ENCODE assay signal across 21 cellular contexts in the genomic region with DNA sequence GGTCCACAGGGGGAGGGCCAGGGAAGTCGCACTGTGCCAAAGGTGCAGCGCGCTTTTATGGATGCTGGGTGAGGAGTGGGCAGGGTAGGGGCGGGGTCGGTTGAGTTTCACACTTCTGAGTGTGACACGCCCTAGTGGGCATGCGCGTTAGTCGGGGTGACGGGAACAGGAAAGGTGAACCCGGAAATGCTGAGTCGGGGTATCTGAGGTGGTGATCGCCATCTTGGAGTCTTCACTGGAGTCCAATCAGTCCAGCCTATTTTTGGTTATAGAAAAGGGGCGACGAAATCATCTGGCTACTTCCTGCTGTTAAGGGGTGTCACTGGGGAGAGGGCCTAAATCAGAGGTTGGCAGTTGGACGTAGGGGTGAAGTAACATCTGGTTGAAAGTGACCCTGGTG. TPM values are rescaled to one million over a fixed set of nuclear protein-coding genes. Genes with fewer than 3 reads are reported as not detected.
DNase-seq lines count a peak whose midpoint lies in the region; ATAC-seq, FAIRE-seq and TF ChIP-seq lines count a peak whose summit lies in the region.
"Had no signal": no experiment of that assay in that cellular context is flagged by ENCODE, and none has a peak within 500 bp of the region (broad histone marks: within the 10 kb centered on the region; RNA-seq: fewer than 3 reads in every experiment).

No MANE protein-coding gene starts in this region.

- no peak overlapping the region for H2AFZ ChIP-seq in HepG2 (ENCODE audit: low read length)
- H2AFZ ChIP-seq in K562 (ENCODE audit: low read depth, low read length), result no peak overlapping the region

- DNase-seq in activated CD4-positive, alpha-beta memory T cell treated with anti-CD3 and anti-CD28 coated beads for 36 hours, result no peak
- DNase-seq in activated CD4-positive, alpha-beta memory T cell treated with anti-CD3 and anti-CD28 coated beads, Interleukin-2, amount 10 ng/mL, durations not matched to agents 7 days and 5 days, result no peak
- DNase-seq in HepG2 (ENCODE audit: low spot score) (no peak), right lobe of liver (no peak), K562 (ENCODE audit: extremely low read depth in 1 of 4, low spot score in 3 of 4) (no peak), testis (no peak)
- DNase-seq: AML-193; Caco-2; Calu3; CD4-positive, alpha-beta T cell; CD8-positive, alpha-beta T cell; DMS79 treated with DMSO at 0.1 percent for 48 hours; GF-D8 had no signal

- TF ChIP-seq EP300 in HepG2 (IDR thresholded peaks at IDR 0.05; ENCODE audit: low read depth in 2 of 2, low read length in 2 of 2), result no peak
- no peak for TF ChIP-seq EP300 in HepG2 (CRISPR knock-in tag; IDR thresholded peaks at IDR 0.05; ENCODE audit: borderline replicate concordance)
- no peak for TF ChIP-seq EP300 in K562 (IDR thresholded peaks at IDR 0.05; ENCODE audit: low read length)

- no peaks in the 10 kb centered on the region for H3K4me1 Mint-ChIP-seq in activated CD4-positive, alpha-beta memory T cell treated with anti-CD3 and anti-CD28 coated beads for 36 hours (ENCODE audit: low read depth)
- H3K4me1 Mint-ChIP-seq in activated CD4-positive, alpha-beta memory T cell treated with anti-CD3 and anti-CD28 coated beads, Interleukin-2, amount 10 ng/mL, durations not matched to agents 7 days and 5 days, result no peaks in the 10 kb centered on the region
- H3K4me1 Mint-ChIP-seq: B cell had no signal

- BruUV-seq in HepG2 (replicated peaks; lab: Mats Ljungman, UMichigan) (no TSS peak), K562 (replicated peaks; lab: Mats Ljungman, UMichigan) (no TSS peak)

- TF ChIP-seq CTCF in HepG2 (CRISPR knock-in tag; IDR thresholded peaks at IDR 0.05), result no peak
- no peak for TF ChIP-seq CTCF in right lobe of liver (IDR thresholded peaks at IDR 0.05)
- no peak for TF ChIP-seq CTCF in K562 (IDR thresholded peaks at IDR 0.05 in 2 of 3, conservative IDR thresholded peaks at IDR 0.05 in 1 of 3; ENCODE audit: insufficient read depth in 2 of 3, low read depth in 1 of 3, low read length in 3 of 3)
- TF ChIP-seq CTCF in testis (IDR thresholded peaks at IDR 0.05), result no peak

- no peak for ATAC-seq in HepG2
- ATAC-seq in right lobe of liver, result no peak
- ATAC-seq in K562, result no peak
- ATAC-seq: A549; CD8-positive, alpha-beta T cell had no signal

- intact Hi-C loops in activated CD4-positive, alpha-beta memory T cell treated with anti-CD3 and anti-CD28 coated beads for 36 hours (cut with micrococcal nuclease), result no loop called here
- intact Hi-C loops in HepG2 (cut with micrococcal nuclease; ENCODE audit: unreplicated experiment) (no loop called here), right lobe of liver (cut with DNase I) (no loop called here), K562 (cut with micrococcal nuclease) (no loop called here), testis (cut with DNase I; ENCODE audit: low total_unique reads) (no loop called here)

- no peak overlapping the region for H3K4me3 ChIP-seq in HepG2 (replicated peaks in 1 of 3; ENCODE audit: insufficient read depth in 1 of 3, low read depth in 2 of 3, low read length in 3 of 3)
- no peak overlapping the region for H3K4me3 ChIP-seq in right lobe of liver
- no peak overlapping the region for H3K4me3 ChIP-seq in K562
- no peak overlapping the region for H3K4me3 ChIP-seq in testis
- H3K4me3 ChIP-seq: A549; BLaER1 treated with 17β-estradiol and CSF1 and Interleukin-3, amounts not matched to agents 10 nM and 100 nM had no signal

- no peaks in the 10 kb centered on the region for H3K9me3 ChIP-seq in HepG2 (ENCODE audit: low read length)
- peaks cover 0 to 4% (median 0%) of the 10 kb centered on the region in 4 donors for H3K9me3 ChIP-seq in right lobe of liver
- H3K9me3 ChIP-seq in K562 (replicated peaks; ENCODE audit: control insufficient read depth, insufficient read depth, low read depth, low read length), result peaks cover 14% of the 10 kb centered on the region
- H3K9me3 ChIP-seq in testis, result no peaks in the 10 kb centered on the region

- H3K9ac ChIP-seq in HepG2 (ENCODE audit: insufficient read depth, low read depth, low read length) (no peak overlapping the region), K562 (ENCODE audit: insufficient read depth in 1 of 2, low read depth in 2 of 2, low read length in 2 of 2) (no peak overlapping the region)
- H3K9ac ChIP-seq: BLaER1 treated with 17β-estradiol and CSF1 and Interleukin-3, amounts not matched to agents 10 nM and 100 nM had no signal

- peaks cover 43% of the 10 kb centered on the region for H3K36me3 Mint-ChIP-seq in activated CD4-positive, alpha-beta memory T cell treated with anti-CD3 and anti-CD28 coated beads for 36 hours
- H3K36me3 Mint-ChIP-seq in activated CD4-positive, alpha-beta memory T cell treated with anti-CD3 and anti-CD28 coated beads, Interleukin-2, amount 10 ng/mL, durations not matched to agents 7 days and 5 days (ENCODE audit: low read depth), result peaks cover 29% of the 10 kb centered on the region

- no peak for TF ChIP-seq RAD21 in HepG2 (CRISPR knock-in tag; IDR thresholded peaks at IDR 0.05)
- no peak for TF ChIP-seq RAD21 in K562 (CRISPR knock-in tag; conservative IDR thresholded peaks at IDR 0.05 in 1 of 2, IDR thresholded peaks at IDR 0.05 in 1 of 2)

- no peaks in the 10 kb centered on the region for H3K9me1 ChIP-seq in K562 (ENCODE audit: control insufficient read depth, insufficient read depth, low read length)

- no peaks in the 10 kb centered on the region for H3K79me2 ChIP-seq in HepG2 (ENCODE audit: insufficient read depth, low read length)
- H3K79me2 ChIP-seq in K562 (ENCODE audit: control insufficient read depth, insufficient read depth, low read length), result no peaks in the 10 kb centered on the region

- H3K4me2 ChIP-seq in HepG2 (ENCODE audit: low read depth, low read length) (no peak overlapping the region), K562 (ENCODE audit: insufficient read depth, low read length) (no peak overlapping the region)
- H3K4me2 ChIP-seq: A549; BLaER1 treated with 17β-estradiol and CSF1 and Interleukin-3, amounts not matched to agents 10 nM and 100 nM had no signal

- WGBS in HepG2 (ENCODE audit: low lambda C conversion rate), result 92% methylated on average over 16 of the region's 16 CpGs
- 67% methylated on average over 12 of the region's 16 CpGs for WGBS in right lobe of liver (ENCODE audit: insufficient coverage, low coverage, low lambda C conversion rate, missing lambda C conversion rate)
- 99% methylated on average over 7 of the region's 16 CpGs for WGBS in K562 (ENCODE audit: insufficient coverage, low coverage, missing lambda C conversion rate)
- WGBS in testis, 2 donors, result 54 to 88% methylated on average over 16 of the region's 16 CpGs

- CTCF ChIA-PET in activated CD4-positive, alpha-beta memory T cell treated with anti-CD3 and anti-CD28 coated beads for 36 hours (lab: Charles Lee), result no interaction called here
- CTCF ChIA-PET in activated CD4-positive, alpha-beta memory T cell treated with anti-CD3 and anti-CD28 coated beads, Interleukin-2, amount 10 ng/mL, durations not matched to agents 7 days and 5 days (lab: Charles Lee), result no interaction called here
- CTCF ChIA-PET in HepG2 (lab: Yijun Ruan, JAX; ENCODE audit: low intra/inter-chr PET ratio, low total read pairs) (no interaction called here), K562 (lab: Yijun Ruan, JAX; ENCODE audit: low intra/inter-chr PET ratio) (no interaction called here)

- H3K36me3 ChIP-seq in HepG2 (replicated peaks in 1 of 2; ENCODE audit: control insufficient read depth in 1 of 2, insufficient read depth in 2 of 2, low read length in 2 of 2) (no peaks in the 10 kb centered on the region), right lobe of liver (peaks cover 0 to 4% (median 0%) of the 10 kb centered on the region in 4 donors), K562 (ENCODE audit: control insufficient read depth, insufficient read depth, low read length) (0 out of 3 replicates have a peak, but pooled peaks cover 7% of the 10 kb centered on the region), testis (ENCODE audit: low read depth, missing control alignments) (no peaks in the 10 kb centered on the region)

- H3K4me3 Mint-ChIP-seq in activated CD4-positive, alpha-beta memory T cell treated with anti-CD3 and anti-CD28 coated beads for 36 hours, result peak overlapping the region; percentile 20
- no peak overlapping the region for H3K4me3 Mint-ChIP-seq in activated CD4-positive, alpha-beta memory T cell treated with anti-CD3 and anti-CD28 coated beads, Interleukin-2, amount 10 ng/mL, durations not matched to agents 7 days and 5 days
- H3K4me3 Mint-ChIP-seq: B cell; CD4-positive, alpha-beta T cell; CD8-positive, alpha-beta T cell had no signal

- H3K27me3 Mint-ChIP-seq in activated CD4-positive, alpha-beta memory T cell treated with anti-CD3 and anti-CD28 coated beads for 36 hours, result no peaks in the 10 kb centered on the region
- no peaks in the 10 kb centered on the region for H3K27me3 Mint-ChIP-seq in activated CD4-positive, alpha-beta memory T cell treated with anti-CD3 and anti-CD28 coated beads, Interleukin-2, amount 10 ng/mL, durations not matched to agents 7 days and 5 days
- H3K27me3 Mint-ChIP-seq: B cell; CD4-positive, alpha-beta T cell had no signal

- no peak for TF ChIP-seq POLR2A in HepG2 (IDR thresholded peaks at IDR 0.05; ENCODE audit: insufficient read depth in 1 of 2, low read depth in 2 of 2, low read length in 2 of 2)
- no peak for TF ChIP-seq POLR2A in right lobe of liver (IDR thresholded peaks at IDR 0.05)
- no peak for TF ChIP-seq POLR2A in K562 (conservative IDR thresholded peaks at IDR 0.05)
- TF ChIP-seq POLR2A in testis (IDR thresholded peaks at IDR 0.05), result no peak

- FAIRE-seq in HepG2 (lab: Jason Lieb, UNC), result no peak
- FAIRE-seq in K562 (lab: Jason Lieb, UNC), result no peak
- FAIRE-seq: A549, D721Med, GM12891, GM19239 had no signal

- POLR2A ChIA-PET in activated CD4-positive, alpha-beta memory T cell treated with anti-CD3 and anti-CD28 coated beads for 36 hours (lab: Charles Lee), result no interaction called here
- POLR2A ChIA-PET in activated CD4-positive, alpha-beta memory T cell treated with anti-CD3 and anti-CD28 coated beads, Interleukin-2, amount 10 ng/mL, durations not matched to agents 7 days and 5 days (lab: Charles Lee), result no interaction called here
- POLR2A ChIA-PET in HepG2 (lab: Yijun Ruan, JAX), result no interaction called here
- POLR2A ChIA-PET in K562 (lab: Yijun Ruan, JAX), result no interaction called here

- H3K27me3 ChIP-seq in HepG2 (ENCODE audit: control insufficient read depth in 1 of 2, insufficient read depth in 2 of 2, low read length in 2 of 2), result no peaks in the 10 kb centered on the region
- no peaks in the 10 kb centered on the region for H3K27me3 ChIP-seq in right lobe of liver
- H3K27me3 ChIP-seq in K562 (ENCODE audit: control insufficient read depth in 2 of 2, insufficient read depth in 2 of 2, low read length in 2 of 2), result no peaks in the 10 kb centered on the region
- H3K27me3 ChIP-seq in testis, result no peaks in the 10 kb centered on the region
- H3K27me3 ChIP-seq: BLaER1 treated with 17β-estradiol and CSF1 and Interleukin-3, amounts not matched to agents 10 nM and 100 nM had no signal

- in situ Hi-C loops in HepG2 (cut with HindIII; ENCODE audit: extremely low pct_ligation_motif_present, low pct_unique_long_range_greater_than_20kb) (no loop called here), K562 (cut with MboI) (no loop called here)

- H3K4me1 ChIP-seq in HepG2 (ENCODE audit: insufficient read depth, low read length) (no peaks in the 10 kb centered on the region), right lobe of liver (no peaks in the 10 kb centered on the region), K562 (replicated peaks in 1 of 2; ENCODE audit: control insufficient read depth in 2 of 2, insufficient read depth in 2 of 2, low read length in 2 of 2) (no peaks in the 10 kb centered on the region), testis (no peaks in the 10 kb centered on the region)
- H3K4me1 ChIP-seq: A549; BLaER1 treated with 17β-estradiol and CSF1 and Interleukin-3, amounts not matched to agents 10 nM and 100 nM had no signal

- peaks cover 77% of the 10 kb centered on the region for H3K9me3 Mint-ChIP-seq in activated CD4-positive, alpha-beta memory T cell treated with anti-CD3 and anti-CD28 coated beads for 36 hours
- H3K9me3 Mint-ChIP-seq in activated CD4-positive, alpha-beta memory T cell treated with anti-CD3 and anti-CD28 coated beads, Interleukin-2, amount 10 ng/mL, durations not matched to agents 7 days and 5 days, result peaks cover 66% of the 10 kb centered on the region

- H4K20me1 ChIP-seq in HepG2 (ENCODE audit: insufficient read depth, low read length) (no peaks in the 10 kb centered on the region), K562 (replicated peaks; ENCODE audit: control insufficient read depth, insufficient read depth, low read length) (no peaks in the 10 kb centered on the region)
- H4K20me1 ChIP-seq: BLaER1 treated with 17β-estradiol and CSF1 and Interleukin-3, amounts not matched to agents 10 nM and 100 nM had no signal

- no peak overlapping the region for H3K27ac Mint-ChIP-seq in activated CD4-positive, alpha-beta memory T cell treated with anti-CD3 and anti-CD28 coated beads for 36 hours
- H3K27ac Mint-ChIP-seq in activated CD4-positive, alpha-beta memory T cell treated with anti-CD3 and anti-CD28 coated beads, Interleukin-2, amount 10 ng/mL, durations not matched to agents 7 days and 5 days, result no peak overlapping the region
- H3K27ac Mint-ChIP-seq: B cell; CD4-positive, alpha-beta T cell; CD8-positive, alpha-beta T cell had no signal

- H3K27ac ChIP-seq in HepG2 (ENCODE audit: extremely low read length, insufficient read depth, low read length) (no peak overlapping the region), right lobe of liver (no peak overlapping the region), K562 (ENCODE audit: extremely low read depth, low read depth, low read length) (no peak overlapping the region), testis (no peak overlapping the region)
- H3K27ac ChIP-seq: 22Rv1; A549; BLaER1 treated with 17β-estradiol and CSF1 and Interleukin-3, amounts not matched to agents 10 nM and 100 nM; C4-2B had no signal

RNA-seq across cellular contexts. Expression of gene ZNF138, which starts 40.8 kb away (rescaled TPM):
- 10 to 100 TPM; 10.3 to 10.5 TPM for total RNA-seq in activated CD4-positive, alpha-beta memory T cell treated with anti-CD3 and anti-CD28 coated beads for 36 hours
- 1 to 10 TPM; 8.3 to 9.0 TPM for total RNA-seq in activated CD4-positive, alpha-beta memory T cell treated with anti-CD3 and anti-CD28 coated beads, Interleukin-2, amount 10 ng/mL, durations not matched to agents 7 days and 5 days
- total RNA-seq in HepG2 (2016; rRNA removed; fragmentation: Illumina TruSeq; extraction: Trizol) (5.8 and 7.6 TPM in 2 replicates), right lobe of liver (1 to 10 TPM; 2.5 to 6.6 (median 2.7) TPM), K562 (2014; rRNA removed) (14.6 and 16.9 TPM in 2 replicates), K562 (2014; rRNA removed; fragmentation: Illumina TruSeq; extraction: Trizol) (27.4 and 31.6 TPM in 2 replicates), K562 (2015; rRNA removed; fragmentation: Illumina TruSeq; extraction: Trizol) (24.8 and 29.1 TPM in 2 replicates), K562 (2021) (15.7 and 16.4 TPM in 2 replicates), testis (10 to 100 TPM; 13.1 to 19.1 TPM)
- 2.4 and 2.6 TPM in 2 replicates for total RNA-seq in HepG2 (2016; cell fraction: cytosol; rRNA removed; fragmentation: Illumina TruSeq; extraction: Trizol; ENCODE audit: low read depth)
- 5.5 and 7.9 TPM in 2 replicates for total RNA-seq in HepG2 (2016; cell fraction: insoluble cytoplasmic fraction; rRNA removed; fragmentation: Illumina TruSeq; extraction: Trizol)
- total RNA-seq in HepG2 (2016; cell fraction: membrane; rRNA removed; fragmentation: Illumina TruSeq; extraction: Trizol), result 4.5 and 5.5 TPM in 2 replicates
- 10.3 and 10.9 TPM in 2 replicates for total RNA-seq in HepG2 (2016; cell fraction: nucleus; rRNA removed; fragmentation: Illumina TruSeq; extraction: Trizol)
- polyA plus RNA-seq in HepG2 (2011; rRNA removed) (2.3 and 2.7 TPM in 2 replicates), K562 (2011; rRNA removed) (18.3 and 23.2 TPM in 2 replicates), K562 (2014; fragmentation: Illumina TruSeq; extraction: Trizol) (26.8 and 34.9 TPM in 2 replicates), K562 (2014; fragmentation: Nextera tagmentation; extraction: Ambion mirVana) (10 to 100 TPM; 16.6 to 22.5 TPM), K562 (2014; rRNA removed) (22.6 and 23.2 TPM in 2 replicates), testis (ENCODE audit: insufficient read depth, low read depth, low replicate concordance) (3.9 TPM)
- 1.4 and 1.6 TPM in 2 replicates for polyA plus RNA-seq in HepG2 (2011; cell fraction: cytosol; rRNA removed)
- polyA plus RNA-seq in HepG2 (2011; cell fraction: nucleus; rRNA removed), result 2.1 and 2.6 TPM in 2 replicates
- polyA plus RNA-seq in HepG2 (2012), result 2.7 and 3.7 TPM in 2 replicates
- polyA plus RNA-seq in HepG2 (2016; cell fraction: cytosol; fragmentation: Illumina TruSeq; extraction: Trizol; ENCODE audit: low read depth), result 1.8 and 2.7 TPM in 2 replicates
- polyA plus RNA-seq in HepG2 (2016; cell fraction: insoluble cytoplasmic fraction; fragmentation: Illumina TruSeq; extraction: Trizol; ENCODE audit: low read depth), result 7.6 and 8.2 TPM in 2 replicates
- polyA plus RNA-seq in HepG2 (2016; cell fraction: membrane; fragmentation: Illumina TruSeq; extraction: Trizol; ENCODE audit: low read depth), result 3.2 and 4.3 TPM in 2 replicates
- polyA plus RNA-seq in HepG2 (2016; cell fraction: nucleus; fragmentation: Illumina TruSeq; extraction: Trizol; ENCODE audit: insufficient read depth, low read depth), result 13.9 and 14.0 TPM in 2 replicates
- 1.1 and 1.6 TPM in 2 replicates for polyA minus RNA-seq in HepG2 (2011; rRNA and poly(A)+ RNA removed; ENCODE audit: low replicate concordance)
- polyA minus RNA-seq in HepG2 (2011; cell fraction: cytosol; rRNA and poly(A)+ RNA removed), result 1.8 and 2.6 TPM in 2 replicates
- polyA minus RNA-seq in HepG2 (2011; cell fraction: nucleus; rRNA and poly(A)+ RNA removed), result 7.9 and 11.1 TPM in 2 replicates
- total RNA-seq in K562 (2011; cell fraction: chromatin; rRNA removed; ENCODE audit: low replicate concordance), result 8.1 and 38.1 TPM in 2 replicates
- total RNA-seq in K562 (2011; cell fraction: nucleolus; rRNA removed), result 5.3 and 6.8 TPM in 2 replicates
- 10.4 and 10.6 TPM in 2 replicates for total RNA-seq in K562 (2011; cell fraction: nucleoplasm; rRNA removed)
- 3.7 and 7.1 TPM in 2 replicates for polyA plus RNA-seq in K562 (2011; cell fraction: cytosol; rRNA removed)
- polyA plus RNA-seq in K562 (2011; cell fraction: nucleus; rRNA removed), result 7.2 and 13.0 TPM in 2 replicates
- 11.7 and 25.5 TPM in 2 replicates for polyA plus RNA-seq in K562 (2012)
- 14.8 and 23.9 TPM in 2 replicates for polyA minus RNA-seq in K562 (2011; rRNA and poly(A)+ RNA removed)
- polyA minus RNA-seq in K562 (2011; cell fraction: cytosol; rRNA and poly(A)+ RNA removed), result 7.7 and 7.8 TPM in 2 replicates
- polyA minus RNA-seq in K562 (2011; cell fraction: nucleus; rRNA and poly(A)+ RNA removed), result 5.0 and 12.3 TPM in 2 replicates
